10 cellular contexts compared by ENCODE assay signal in the genomic region with DNA sequence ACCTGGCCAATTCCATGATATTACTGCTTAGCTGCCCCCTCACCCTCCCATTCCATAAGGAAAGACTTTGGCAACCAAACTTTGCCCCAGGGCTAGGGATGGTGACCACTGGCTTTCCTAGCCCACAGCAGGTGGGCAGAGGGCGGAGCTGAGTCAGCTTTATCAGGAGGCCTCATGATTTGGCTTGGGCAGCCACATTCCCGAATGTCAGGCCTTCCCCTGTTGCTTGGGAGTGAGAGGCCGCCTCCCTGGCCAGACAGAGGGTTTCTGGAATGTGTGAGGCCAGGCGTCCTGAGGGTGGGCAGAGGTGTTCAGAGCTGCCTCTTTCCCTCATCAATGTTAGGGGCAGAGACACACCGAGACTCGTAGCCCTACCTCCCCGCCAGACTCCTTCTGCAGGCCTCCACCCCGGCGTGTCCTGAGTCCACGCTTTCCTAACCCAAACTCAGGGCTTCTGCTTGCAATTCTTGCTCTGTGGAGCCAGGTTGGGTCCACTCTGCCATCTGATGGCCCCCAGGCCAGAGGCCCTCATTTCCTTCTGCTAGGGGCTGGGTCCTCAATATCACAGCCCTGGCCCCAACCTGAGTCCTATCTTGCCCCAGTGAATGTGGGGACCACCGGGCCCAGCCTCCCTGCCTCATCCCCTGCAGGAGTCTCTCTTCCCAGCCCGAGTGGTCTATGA. TPM values are rescaled to one million over a fixed set of nuclear protein-coding genes. Genes with fewer than 3 reads are reported as not detected.
A peak's percentile ranks its signal among the peaks of the same experiment; 100 is the strongest.
DNase-seq lines count a peak whose midpoint lies in the region; ATAC-seq, FAIRE-seq and TF ChIP-seq lines count a peak whose summit lies in the region.
"Had no signal": no experiment of that assay in that cellular context is flagged by ENCODE, and none has a peak within 500 bp of the region (broad histone marks: within the 10 kb centered on the region; RNA-seq: fewer than 3 reads in every experiment).

No MANE protein-coding gene starts in this region.

- H3K4me1 ChIP-seq in astrocyte (ENCODE audit: insufficient read depth, low read length) (peaks cover 45% of the 10 kb centered on the region), left lung (peaks cover 13 to 56% of the 10 kb centered on the region in 2 donors), aorta (ENCODE audit: control insufficient read depth in 1 of 2, insufficient read depth in 2 of 2, low read length in 2 of 2) (no peaks in the 10 kb centered on the region), Karpas-422 (ENCODE audit: low read length) (peaks cover 18% of the 10 kb centered on the region)
- H3K4me1 ChIP-seq: parathyroid adenoma had no signal

- H3K79me2 ChIP-seq in astrocyte (ENCODE audit: insufficient read depth, low read length) (no peaks in the 10 kb centered on the region), Karpas-422 (ENCODE audit: low read length) (no peaks in the 10 kb centered on the region)
- H3K79me2 ChIP-seq: parathyroid adenoma had no signal

- H3K27ac Mint-ChIP-seq in stimulated activated naive CD8-positive, alpha-beta T cell treated with anti-CD3 and anti-CD28 coated beads, Interleukin-15, Interleukin-2, amounts not matched to agents 100 ng/mL and 50 ng/mL, for 24 hours, result peak overlapping the region; percentile 86
- no peak overlapping the region for H3K27ac Mint-ChIP-seq in astrocyte (ENCODE audit: unreplicated experiment)

- H2AFZ ChIP-seq in astrocyte (ENCODE audit: low read depth, low read length) (no peak overlapping the region), Karpas-422 (ENCODE audit: low read length) (no peak overlapping the region)
- H2AFZ ChIP-seq: parathyroid adenoma had no signal

- H4K20me1 ChIP-seq in astrocyte (ENCODE audit: insufficient read depth, low read length) (peaks cover under 1% of the 10 kb centered on the region), Karpas-422 (ENCODE audit: insufficient read depth, low read depth, low read length) (peaks cover 6% of the 10 kb centered on the region; the same call in 1 of the 2 replicates)

- H3K4me3 ChIP-seq in astrocyte (ENCODE audit: insufficient read depth, low read depth, low read length) (no peak overlapping the region), left lung (no peak overlapping the region), aorta (ENCODE audit: low read length in 2 of 2) (no peak overlapping the region), dorsolateral prefrontal cortex (no peak overlapping the region), Karpas-422 (ENCODE audit: low read length) (no peak overlapping the region)

- TF ChIP-seq CTCF in astrocyte (IDR thresholded peaks at IDR 0.05; ENCODE audit: insufficient read depth, low read depth, low read length), result no peak
- no peak for TF ChIP-seq CTCF in left lung (IDR thresholded peaks at IDR 0.05)
- TF ChIP-seq CTCF in dorsolateral prefrontal cortex (IDR thresholded peaks at IDR 0.05 in 54 of 56, conservative IDR thresholded peaks at IDR 0.05 in 2 of 56; ENCODE audit: low read depth in 1 of 56, partially characterized antibody in 56 of 56), result no peak

- no peak for ATAC-seq in stimulated activated naive CD8-positive, alpha-beta T cell treated with anti-CD3 and anti-CD28 coated beads, Interleukin-15, Interleukin-2, amounts not matched to agents 100 U/mL and 50 U/mL, for 24 hours
- ATAC-seq in left lung, result peak; percentile 6
- ATAC-seq in aorta (ENCODE audit: low FRiP score), result peak; percentile 5

- H3K4me2 ChIP-seq in astrocyte (ENCODE audit: low read length), result peak overlapping the region; percentile 25
- no peak overlapping the region for H3K4me2 ChIP-seq in Karpas-422 (ENCODE audit: low read depth, low read length, poor library complexity, severe bottlenecking)

- H3K27me3 ChIP-seq in astrocyte (ENCODE audit: insufficient read depth, low read length) (no peaks in the 10 kb centered on the region), left lung (no peaks in the 10 kb centered on the region), aorta (ENCODE audit: control insufficient read depth in 1 of 2, insufficient read depth in 2 of 2, low read length in 1 of 2) (no peaks in the 10 kb centered on the region), dorsolateral prefrontal cortex (no peaks in the 10 kb centered on the region), Karpas-422 (ENCODE audit: low read length) (no peaks in the 10 kb centered on the region)

- peaks cover 60% of the 10 kb centered on the region for H3K4me1 Mint-ChIP-seq in stimulated activated naive CD8-positive, alpha-beta T cell treated with anti-CD3 and anti-CD28 coated beads, Interleukin-15, Interleukin-2, amounts not matched to agents 100 ng/mL and 50 ng/mL, for 24 hours (ENCODE audit: low read depth)
- H3K4me1 Mint-ChIP-seq in astrocyte (ENCODE audit: low read depth, unreplicated experiment), result peaks cover 18% of the 10 kb centered on the region

- no peaks in the 10 kb centered on the region for H3K9me3 Mint-ChIP-seq in stimulated activated naive CD8-positive, alpha-beta T cell treated with anti-CD3 and anti-CD28 coated beads, Interleukin-15, Interleukin-2, amounts not matched to agents 100 ng/mL and 50 ng/mL, for 24 hours
- H3K9me3 Mint-ChIP-seq in astrocyte (ENCODE audit: unreplicated experiment), result no peaks in the 10 kb centered on the region

- DNase-seq in stimulated activated naive CD8-positive, alpha-beta T cell treated with anti-CD3 and anti-CD28 coated beads, Interleukin-15, Interleukin-2, amounts not matched to agents 100 U/mL and 50 U/mL, for 24 hours, result no peak
- DNase-seq in astrocyte (ENCODE audit: low read depth), result peak; percentile 46
- no peak for DNase-seq in left lung
- no peak for DNase-seq in aorta
- no peak for DNase-seq in dorsolateral prefrontal cortex
- no peak for DNase-seq in NK-92 (lab: John Stamatoyannopoulos, UW; ENCODE audit: unreplicated experiment)
- DNase-seq in Karpas-422, result no peak
- DNase-seq: foreskin melanocyte had no signal

- no peaks in the 10 kb centered on the region for H3K9me3 ChIP-seq in astrocyte (ENCODE audit: insufficient read depth, low read depth, low read length)
- no peaks in the 10 kb centered on the region for H3K9me3 ChIP-seq in left lung
- no peaks in the 10 kb centered on the region for H3K9me3 ChIP-seq in aorta (ENCODE audit: control insufficient read depth, low read length)
- H3K9me3 ChIP-seq in Karpas-422 (ENCODE audit: low read length), result no peaks in the 10 kb centered on the region

- H3K36me3 ChIP-seq in astrocyte (ENCODE audit: insufficient read depth, low read length), result no peaks in the 10 kb centered on the region
- H3K36me3 ChIP-seq in left lung, result peaks cover 0 to 95% of the 10 kb centered on the region in 2 donors
- no peaks in the 10 kb centered on the region for H3K36me3 ChIP-seq in aorta (ENCODE audit: control insufficient read depth in 1 of 2, insufficient read depth in 2 of 2, low read length in 1 of 2)
- H3K36me3 ChIP-seq in Karpas-422 (ENCODE audit: insufficient read depth, low read length), result 0 out of 2 replicates have a peak, but pooled peaks cover 2% of the 10 kb centered on the region

- 68 to 81% methylated on average over 12 of the region's 12 CpGs for WGBS in aorta, 2 donors

- peak overlapping the region; percentile 56 for H3K4me3 Mint-ChIP-seq in stimulated activated naive CD8-positive, alpha-beta T cell treated with anti-CD3 and anti-CD28 coated beads, Interleukin-15, Interleukin-2, amounts not matched to agents 100 ng/mL and 50 ng/mL, for 24 hours
- no peak overlapping the region for H3K4me3 Mint-ChIP-seq in astrocyte (ENCODE audit: unreplicated experiment)

- FAIRE-seq in astrocyte (lab: Jason Lieb, UNC), result no peak

- H3K27ac ChIP-seq in astrocyte (ENCODE audit: low read depth, low read length) (no peak overlapping the region), left lung (no peak overlapping the region), aorta (ENCODE audit: low read depth in 1 of 2, low read length in 2 of 2) (no peak overlapping the region), dorsolateral prefrontal cortex (peak overlapping the region in 8 of 59 donors; percentile 7 to 78 (median 44)), Karpas-422 (ENCODE audit: low read length) (no peak overlapping the region)
- H3K27ac ChIP-seq: parathyroid adenoma had no signal

- H3K9me2 ChIP-seq in Karpas-422 (replicated peaks; ENCODE audit: insufficient read depth, low read length), result no peaks in the 10 kb centered on the region

- no peak overlapping the region for H3K9ac ChIP-seq in astrocyte (ENCODE audit: low read length)
- H3K9ac ChIP-seq in Karpas-422 (ENCODE audit: low read length), result no peak overlapping the region
- H3K9ac ChIP-seq: parathyroid adenoma had no signal

- peaks cover 60% of the 10 kb centered on the region for H3K36me3 Mint-ChIP-seq in stimulated activated naive CD8-positive, alpha-beta T cell treated with anti-CD3 and anti-CD28 coated beads, Interleukin-15, Interleukin-2, amounts not matched to agents 100 ng/mL and 50 ng/mL, for 24 hours (ENCODE audit: low read depth)
- H3K36me3 Mint-ChIP-seq in astrocyte (ENCODE audit: low read depth, unreplicated experiment), result peaks cover 19% of the 10 kb centered on the region

- intact Hi-C loops in left lung (cut with DNase I) (no loop called here), aorta (cut with DNase I) (no loop called here), dorsolateral prefrontal cortex (cut with DNase I) (no loop called here)

- H3K27me3 Mint-ChIP-seq in stimulated activated naive CD8-positive, alpha-beta T cell treated with anti-CD3 and anti-CD28 coated beads, Interleukin-15, Interleukin-2, amounts not matched to agents 100 ng/mL and 50 ng/mL, for 24 hours, result no peaks in the 10 kb centered on the region
- H3K27me3 Mint-ChIP-seq in astrocyte (ENCODE audit: low read depth, unreplicated experiment), result no peaks in the 10 kb centered on the region

RNA-seq across cellular contexts. Expression of a gene that starts 19.3 kb away (rescaled TPM):
- 70.2 and 79.1 TPM in 2 replicates for total RNA-seq in astrocyte
- total RNA-seq in left lung, result 10 to 100 TPM; 60.3 to 73.7 TPM
- 10 to 100 TPM; 19.5 to 24.0 TPM for total RNA-seq in aorta
- 10 to 100 TPM; 14.7 to 48.2 TPM for polyA plus RNA-seq in aorta
- total RNA-seq in dorsolateral prefrontal cortex, result 10 to 100 TPM; 32.1 to 86.2 (median 53.0) TPM
- total RNA-seq in Karpas-422 (2014; rRNA removed; shearing (Covaris generic); ENCODE audit: low replicate concordance), result 32.8 and 48.9 TPM in 2 replicates

RNA-seq across cellular contexts. Expression of a gene that starts 54.5 kb away (rescaled TPM):
- total RNA-seq in astrocyte, result 4.5 and 4.6 TPM in 2 replicates
- total RNA-seq in left lung, result 1 to 10 TPM in 1 of 2 donors, under 1 TPM in 1; 0.87 to 3.4 TPM
- total RNA-seq in aorta, result 1 to 10 TPM in 1 of 2 donors, not detected in 1; 1.0 TPM
- polyA plus RNA-seq in aorta, result under 1 TPM in 1 of 2 donors, not detected in 1; 0.63 TPM
- 10 to 100 TPM in 52 of 120 experiments, 1 to 10 TPM in 68; 1.1 to 55.5 (median 9.0) TPM for total RNA-seq in dorsolateral prefrontal cortex
- not detected in 2 replicates for total RNA-seq in Karpas-422 (2014; rRNA removed; shearing (Covaris generic); ENCODE audit: low replicate concordance)
